Comparison of ENCODE assay signal across 8 cellular contexts in the genomic region with DNA sequence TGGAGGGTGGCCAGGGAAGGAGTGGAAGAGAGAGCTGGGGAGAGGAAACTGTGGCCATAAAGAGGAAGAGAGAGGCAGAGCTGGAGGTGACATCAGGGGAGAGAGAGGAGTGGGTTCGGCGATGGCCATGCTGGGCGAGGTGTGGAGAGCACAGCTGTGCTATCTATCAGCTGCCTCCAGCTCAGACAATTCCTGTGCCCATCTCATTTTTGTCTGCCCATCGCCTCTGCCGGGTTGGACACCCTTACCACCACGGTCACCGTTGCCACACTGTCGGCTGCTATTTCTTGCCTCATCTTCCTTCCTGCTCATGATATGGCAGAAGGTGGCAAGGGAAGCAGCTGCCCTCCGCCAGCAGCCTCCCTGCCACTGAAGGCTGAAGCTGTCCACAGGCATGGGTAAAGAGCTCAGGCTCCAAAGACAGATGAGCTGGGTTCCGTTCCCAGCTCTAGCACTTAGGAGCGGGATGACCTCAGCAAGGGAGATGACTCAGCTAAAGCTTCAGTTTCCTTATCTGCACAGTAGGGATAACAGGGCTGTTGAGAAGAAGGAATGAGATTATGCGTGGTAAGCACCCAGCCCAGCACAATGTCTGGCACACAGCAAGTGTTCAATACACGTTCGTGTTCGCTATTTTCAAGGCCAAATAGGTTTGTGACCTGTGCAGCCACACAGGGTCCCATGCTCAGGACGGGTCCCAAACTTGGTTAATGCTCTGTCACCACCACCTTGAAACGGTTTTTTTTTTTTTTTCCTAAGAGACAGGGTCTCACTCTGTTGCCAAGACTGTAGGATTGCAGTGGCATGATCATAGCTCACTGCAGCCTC. TPM values are rescaled to one million over a fixed set of nuclear protein-coding genes. Genes with fewer than 3 reads are reported as not detected.
DNase-seq lines count a peak whose midpoint lies in the region; ATAC-seq and TF ChIP-seq lines count a peak whose summit lies in the region.

No MANE protein-coding gene starts in this region.

- H3K4me1 Mint-ChIP-seq in chondrocyte (ENCODE audit: low read depth) = peaks cover 27% of the 10 kb centered on the region
- peaks cover 73 to 76% of the 10 kb centered on the region in 2 donors for H3K4me1 Mint-ChIP-seq in natural killer cell treated with Interleukin-12 subunit alpha and Interleukin-12 subunit beta and Interleukin-15 and Interleukin-18, amount 100 ng/mL, for 72 hours (ENCODE audit: low read depth in 2 of 2)

- no peak overlapping the region for H3K27ac Mint-ChIP-seq in chondrocyte (ENCODE audit: unreplicated experiment)
- peak overlapping the region; percentile 98 to 100 for H3K27ac Mint-ChIP-seq in natural killer cell treated with Interleukin-12 subunit alpha and Interleukin-12 subunit beta and Interleukin-15 and Interleukin-18, amount 100 ng/mL, for 72 hours

- peak; percentile 74 to 79 for ATAC-seq in natural killer cell treated with Interleukin-12 subunit alpha and Interleukin-12 subunit beta and Interleukin-15 and Interleukin-18, amount 100 ng/mL, for 72 hours
- ATAC-seq in HG03432 (IDR thresholded peaks at IDR 0.05; ENCODE audit: unreplicated experiment) (no peak), HG03139 (IDR thresholded peaks at IDR 0.05; ENCODE audit: unreplicated experiment) (no peak)

- no peaks in the 10 kb centered on the region for H3K27me3 Mint-ChIP-seq in chondrocyte (ENCODE audit: low read depth)
- H3K27me3 Mint-ChIP-seq in natural killer cell treated with Interleukin-12 subunit alpha and Interleukin-12 subunit beta and Interleukin-15 and Interleukin-18, amount 100 ng/mL, for 72 hours = no peaks in the 10 kb centered on the region

- H3K9me3 Mint-ChIP-seq in chondrocyte (ENCODE audit: low read depth) = no peaks in the 10 kb centered on the region
- peaks cover 3% of the 10 kb centered on the region for H3K9me3 Mint-ChIP-seq in natural killer cell treated with Interleukin-12 subunit alpha and Interleukin-12 subunit beta and Interleukin-15 and Interleukin-18, amount 100 ng/mL, for 72 hours

- H3K36me3 Mint-ChIP-seq in chondrocyte (ENCODE audit: low read depth) = peaks cover 4% of the 10 kb centered on the region
- H3K36me3 Mint-ChIP-seq in natural killer cell treated with Interleukin-12 subunit alpha and Interleukin-12 subunit beta and Interleukin-15 and Interleukin-18, amount 100 ng/mL, for 72 hours = no peaks in the 10 kb centered on the region

- no peak overlapping the region for H3K4me3 Mint-ChIP-seq in chondrocyte (ENCODE audit: unreplicated experiment)
- H3K4me3 Mint-ChIP-seq in natural killer cell treated with Interleukin-12 subunit alpha and Interleukin-12 subunit beta and Interleukin-15 and Interleukin-18, amount 100 ng/mL, for 72 hours = peak overlapping the region; percentile 99

- TF ChIP-seq CTCF in chondrocyte (IDR thresholded peaks at IDR 0.05) = no peak

- DNase-seq in ELR (ENCODE audit: low read depth) = peak; percentile 90
- DNase-seq in NOMO-1 (lab: John Stamatoyannopoulos, UW; ENCODE audit: unreplicated experiment in 2 of 2) = peak; percentile 33 to 83
- peak; percentile 43 for DNase-seq in chondrocyte (ENCODE audit: low spot score)
- peak; percentile 73 for DNase-seq in natural killer cell treated with Interleukin-12 subunit alpha and Interleukin-12 subunit beta and Interleukin-15 and Interleukin-18, amount 100 ng/mL, for 72 hours (ENCODE audit: low spot score)
- DNase-seq in NCI-H1105 treated with DMSO at 0.1 percent for 48 hours (lab: John Stamatoyannopoulos, UW) = no peak
- DNase-seq in D341Med (ENCODE audit: low spot score) = no peak

RNA-seq across cellular contexts. Expression of a gene that starts 21.9 kb away (rescaled TPM):
- total RNA-seq in chondrocyte = 17.0 to 20.4 TPM (median 17.2 TPM) in 3 replicates
- total RNA-seq in natural killer cell treated with Interleukin-12 subunit alpha and Interleukin-12 subunit beta and Interleukin-15 and Interleukin-18, amount 100 ng/mL, for 72 hours = 10 to 100 TPM; 38.7 to 44.1 TPM

Comparison
In these comparisons a context has a peak if more than half of its experiments do, and no peak if none do; other contexts are left out.
1. DNase-seq: peak in ELR (single experiment), NOMO-1 (2 of 2), chondrocyte (single experiment) and natural killer cell treated with Interleukin-12 subunit alpha and Interleukin-12 subunit beta and Interleukin-15 and Interleukin-18, amount 100 ng/mL, for 72 hours (single experiment); none in NCI-H1105 treated with DMSO at 0.1 percent for 48 hours (single experiment) and D341Med (single experiment).
2. ATAC-seq: peak in natural killer cell treated with Interleukin-12 subunit alpha and Interleukin-12 subunit beta and Interleukin-15 and Interleukin-18, amount 100 ng/mL, for 72 hours (2 of 2); none in HG03432 (single experiment) and HG03139 (single experiment).